In the genomic region with DNA sequence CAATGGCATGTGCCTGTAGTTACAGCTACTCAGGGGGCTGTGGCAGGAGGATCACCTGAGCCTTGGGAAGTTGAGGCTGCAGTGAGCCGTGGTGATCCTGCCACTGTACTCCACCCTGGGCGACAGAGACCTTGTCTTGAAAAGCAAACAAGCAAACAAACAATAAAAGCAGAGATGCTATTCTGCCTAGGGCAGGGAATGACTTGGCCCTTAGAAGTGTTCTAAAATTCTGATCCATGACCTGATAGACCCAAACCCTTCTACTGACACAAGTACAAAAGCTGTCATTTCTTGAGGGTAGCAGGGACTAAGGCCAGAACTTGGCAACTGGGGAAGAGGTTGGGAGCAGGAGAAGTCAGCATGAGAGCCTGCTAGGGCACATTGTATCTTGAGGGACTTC, we compare ENCODE assay signal across 18 cellular contexts. TPM values are rescaled to one million over a fixed set of nuclear protein-coding genes. Genes with fewer than 3 reads are reported as not detected.
DNase-seq lines count a peak whose midpoint lies in the region; ATAC-seq, FAIRE-seq and TF ChIP-seq lines count a peak whose summit lies in the region.
"Had no signal": no experiment of that assay in that cellular context is flagged by ENCODE, and none has a peak within 500 bp of the region (broad histone marks: within the 10 kb centered on the region; RNA-seq: fewer than 3 reads in every experiment).

No MANE protein-coding gene starts in this region.

- peaks cover 61% of the 10 kb centered on the region for H3K4me1 ChIP-seq in GM12878 (ENCODE audit: control insufficient read depth, insufficient read depth, low read length)
- peaks cover 36% of the 10 kb centered on the region for H3K4me1 ChIP-seq in lower lobe of right lung

- H3K4me2 ChIP-seq in GM12878 (ENCODE audit: control insufficient read depth, insufficient read depth), result no peak overlapping the region

- TF ChIP-seq POLR2A in GM12878 (IDR thresholded peaks at IDR 0.05; ENCODE audit: low read depth, low read length), result no peak

- no peak overlapping the region for H3K9ac ChIP-seq in GM12878 (ENCODE audit: control insufficient read depth, insufficient read depth, low read length)
- H3K9ac ChIP-seq: GM23248 had no signal

- no peaks in the 10 kb centered on the region; the same call in none of the 2 replicates for H3K27me3 Mint-ChIP-seq in HFFc6 (ENCODE audit: insufficient read depth)
- H3K27me3 Mint-ChIP-seq in stimulated activated memory B cell treated with anti-CD40 and anti-IgM and Interleukin-4, amounts not matched to agents 10 μg/mL and 1 μg/mL and 100 μg/mL, for 72 hours, result no peaks in the 10 kb centered on the region
- H3K27me3 Mint-ChIP-seq in endothelial cell (ENCODE audit: unreplicated experiment), result peaks cover 3% of the 10 kb centered on the region

- H3K27ac ChIP-seq in GM12878 (ENCODE audit: control insufficient read depth, insufficient read depth), result peak overlapping the region; percentile 64
- H3K27ac ChIP-seq in lower lobe of right lung, result peak overlapping the region; percentile 55
- H3K27ac ChIP-seq in caudate nucleus (ENCODE audit: low read depth, low read length), result no peak overlapping the region
- H3K27ac ChIP-seq: GM23248 had no signal

- TF ChIP-seq CTCF in HFFc6 (IDR thresholded peaks at IDR 0.05) (no peak), GM12878 (IDR thresholded peaks at IDR 0.05 in 2 of 3, conservative IDR thresholded peaks at IDR 0.05 in 1 of 3; ENCODE audit: control insufficient read depth in 2 of 3, extremely low read depth in 1 of 3, insufficient read depth in 1 of 3, low read depth in 3 of 3, low read length in 3 of 3) (no peak), lower lobe of right lung (IDR thresholded peaks at IDR 0.05) (no peak), endothelial cell (IDR thresholded peaks at IDR 0.05; ENCODE audit: unreplicated experiment) (no peak)

- no peak for FAIRE-seq in GM12878 (lab: Jason Lieb, UNC)
- FAIRE-seq: GM12891, H54 had no signal

- H3K4me3 ChIP-seq in GM12878, result no peak overlapping the region
- no peak overlapping the region for H3K4me3 ChIP-seq in lower lobe of right lung
- H3K4me3 ChIP-seq: GM23248 had no signal

- intact Hi-C loops in GM12878 (cut with micrococcal nuclease; ENCODE audit: unreplicated experiment) (loop anchor here (5.0 kb wide), 1 partner anchor 134 kb away; the partner anchor contains the start of gene SMG7), lower lobe of right lung (cut with DNase I) (no loop called here)

- H3K36me3 Mint-ChIP-seq in HFFc6 (ENCODE audit: low read depth) (no peaks in the 10 kb centered on the region), endothelial cell (ENCODE audit: low read depth, unreplicated experiment) (no peaks in the 10 kb centered on the region)
- H3K36me3 Mint-ChIP-seq in stimulated activated memory B cell treated with anti-CD40 and anti-IgM and Interleukin-4, amounts not matched to agents 10 μg/mL and 1 μg/mL and 100 μg/mL, for 72 hours, result no peaks in the 10 kb centered on the region
- H3K36me3 Mint-ChIP-seq: CD4-positive, alpha-beta memory T cell had no signal

- no peak overlapping the region for H2AFZ ChIP-seq in GM12878 (ENCODE audit: control insufficient read depth, low read depth, low read length)
- H2AFZ ChIP-seq: GM23248 had no signal

- H3K4me3 Mint-ChIP-seq in HFFc6, result no peak overlapping the region
- H3K4me3 Mint-ChIP-seq in stimulated activated memory B cell treated with anti-CD40 and anti-IgM and Interleukin-4, amounts not matched to agents 10 μg/mL and 1 μg/mL and 100 μg/mL, for 72 hours, result no peak overlapping the region
- no peak overlapping the region for H3K4me3 Mint-ChIP-seq in endothelial cell (ENCODE audit: unreplicated experiment)
- H3K4me3 Mint-ChIP-seq: CD4-positive, alpha-beta memory T cell had no signal

- H3K27me3 ChIP-seq in GM12878 (replicated peaks in 1 of 2; ENCODE audit: control insufficient read depth in 2 of 2, insufficient read depth in 2 of 2, low read length in 1 of 2) (no peaks in the 10 kb centered on the region), lower lobe of right lung (ENCODE audit: low read depth) (no peaks in the 10 kb centered on the region)

- no peaks in the 10 kb centered on the region for H3K9me3 ChIP-seq in GM12878 (replicated peaks; ENCODE audit: control insufficient read depth, insufficient read depth, low read length)
- H3K9me3 ChIP-seq in lower lobe of right lung, result no peaks in the 10 kb centered on the region

- RAD21 ChIA-PET in GM12878 (lab: Charles Lee; ENCODE audit: unreplicated experiment), result interaction anchor here (1.5 to 8.5 kb wide), 11 partner anchors 12 to 535 kb away, joined by 4 to 188 read pairs (median 9); partner anchors contain the start of gene NCF2

- in situ Hi-C loops in GM12878 (cut with MboI), result no loop called here

- H3K79me2 ChIP-seq in GM12878 (ENCODE audit: control insufficient read depth, insufficient read depth, low read length), result no peaks in the 10 kb centered on the region

- ATAC-seq in GM12878, result no peak
- no peak for ATAC-seq in lower lobe of right lung
- no peak for ATAC-seq in stimulated activated memory B cell treated with anti-CD40 and anti-IgM and Interleukin-4, amounts not matched to agents 10 μg/mL and 1 μg/mL and 100 μg/mL, for 72 hours
- ATAC-seq in HG02798 (IDR thresholded peaks at IDR 0.05; ENCODE audit: poor library complexity, unreplicated experiment), result no peak
- no peak for ATAC-seq in left lobe of liver
- ATAC-seq: HCT116 had no signal

- CTCF ChIA-PET in GM12878 (lab: Yijun Ruan, JAX), result interaction anchor here (0.8 to 9.8 kb wide), 9 partner anchors 9 to 310 kb away, joined by 3 to 152 read pairs (median 8); partner anchors contain the start of gene NCF2

- H3K4me1 Mint-ChIP-seq in HFFc6 (ENCODE audit: low read depth), result peaks cover 80% of the 10 kb centered on the region
- H3K4me1 Mint-ChIP-seq in stimulated activated memory B cell treated with anti-CD40 and anti-IgM and Interleukin-4, amounts not matched to agents 10 μg/mL and 1 μg/mL and 100 μg/mL, for 72 hours, result peaks cover 68% of the 10 kb centered on the region
- peaks cover 6% of the 10 kb centered on the region for H3K4me1 Mint-ChIP-seq in endothelial cell (ENCODE audit: unreplicated experiment)
- H3K4me1 Mint-ChIP-seq: CD4-positive, alpha-beta memory T cell had no signal

- 80% methylated on average over 2 of the region's 2 CpGs for WGBS in GM12878 (ENCODE audit: insufficient coverage, insufficient replicate concordance, low lambda C conversion rate, missing lambda C conversion rate)

- H3K36me3 ChIP-seq in GM12878 (ENCODE audit: control insufficient read depth in 2 of 2, insufficient read depth in 2 of 2, low read length in 1 of 2) (no peaks in the 10 kb centered on the region), lower lobe of right lung (no peaks in the 10 kb centered on the region)

- no peaks in the 10 kb centered on the region for H4K20me1 ChIP-seq in GM12878 (ENCODE audit: control insufficient read depth, insufficient read depth)

- no peak for TF ChIP-seq RAD21 in GM12878 (IDR thresholded peaks at IDR 0.05; ENCODE audit: insufficient read depth, low read depth, low read length)

- DNase-seq in HFFc6 (no peak), GM12878 (ENCODE audit: low read depth, low spot score) (no peak), lower lobe of right lung (no peak), endothelial cell (ENCODE audit: low spot score) (no peak), caudate nucleus (lab: John Stamatoyannopoulos, UW) (no peak), left lobe of liver (ENCODE audit: low spot score) (no peak)
- DNase-seq: ACHN; C1 segment of cervical spinal cord; CD4-positive, alpha-beta memory T cell; DMS79; GM23248 had no signal

- POLR2A ChIA-PET in GM12878 (lab: Charles Lee), result interaction anchor here (0.6 to 9.4 kb wide), 6 partner anchors 14 to 142 kb away, joined by 3 to 199 read pairs (median 7); partner anchors contain the start of genes ARPC5 and NCF2

- H3K9me3 Mint-ChIP-seq in HFFc6 (no peaks in the 10 kb centered on the region), endothelial cell (ENCODE audit: unreplicated experiment) (no peaks in the 10 kb centered on the region)
- H3K9me3 Mint-ChIP-seq in stimulated activated memory B cell treated with anti-CD40 and anti-IgM and Interleukin-4, amounts not matched to agents 10 μg/mL and 1 μg/mL and 100 μg/mL, for 72 hours, result peaks cover 4% of the 10 kb centered on the region
- H3K9me3 Mint-ChIP-seq: CD4-positive, alpha-beta memory T cell had no signal

- no peak for TF ChIP-seq EP300 in GM12878 (IDR thresholded peaks at IDR 0.05; ENCODE audit: borderline replicate concordance in 1 of 2, control insufficient read depth in 1 of 2, low read depth in 2 of 2, low read length in 2 of 2)

- H3K27ac Mint-ChIP-seq in HFFc6, result peak overlapping the region; percentile 64; the same call in 1 of the 2 replicates
- peak overlapping the region; percentile 90 for H3K27ac Mint-ChIP-seq in stimulated activated memory B cell treated with anti-CD40 and anti-IgM and Interleukin-4, amounts not matched to agents 10 μg/mL and 1 μg/mL and 100 μg/mL, for 72 hours
- no peak overlapping the region for H3K27ac Mint-ChIP-seq in endothelial cell (ENCODE audit: unreplicated experiment)
- H3K27ac Mint-ChIP-seq: CD4-positive, alpha-beta memory T cell had no signal

- BruUV-seq in GM12878 (replicated peaks; lab: Mats Ljungman, UMichigan), result no TSS peak

- SMC1A ChIA-PET in GM12878 (lab: Charles Lee; ENCODE audit: uncharacterized antibody, unreplicated experiment), result interaction anchor here (0.6 to 12.6 kb wide), 16 partner anchors 8 to 310 kb away, joined by 3 to 363 read pairs (median 4); partner anchors contain the start of gene NCF2

RNA-seq across cellular contexts. Expression of gene NCF2, which starts 15.6 kb away (rescaled TPM):
- 1 to 10 TPM in 4 of 6 experiments, under 1 TPM in 2; 0.61 to 2.8 (median 1.5) TPM for total RNA-seq in HFFc6 (2021; fragmentation: NEBNext Ultra II Directional; extraction: Animal tissue kit (Norgen Biotek cat#: 25700))
- 173 and 175 TPM in 2 replicates for total RNA-seq in GM12878 (2013; cell fraction: nucleolus; rRNA removed)
- total RNA-seq in GM12878 (2014; rRNA removed) (85.5 and 99.5 TPM in 2 replicates), GM12878 (2014; rRNA removed; fragmentation: Illumina TruSeq; extraction: Trizol) (95.7 and 98.4 TPM in 2 replicates), GM12878 (2021) (68.8 and 71.1 TPM in 2 replicates), lower lobe of right lung (211 TPM), endothelial cell (ENCODE audit: unreplicated experiment) (0.67 TPM), left lobe of liver (2.8 TPM)
- polyA plus RNA-seq in GM12878 (2011; ENCODE audit: low read depth), result 19.4 TPM
- polyA plus RNA-seq in GM12878 (2011; rRNA removed) (256 and 273 TPM in 2 replicates), GM12878 (2014; fragmentation: Illumina TruSeq; extraction: Trizol) (96.9 and 98.4 TPM in 2 replicates), GM12878 (2014; fragmentation: Nextera tagmentation; extraction: Ambion mirVana) (10 to 100 TPM; 31.4 to 61.2 TPM), GM12878 (2014; rRNA removed) (82.0 and 91.3 TPM in 2 replicates), GM12878 (2016; fragmentation: Nextera tagmentation; extraction: Ambion mirVana) (10 to 100 TPM; 43.4 to 49.1 TPM)
- 202 and 240 TPM in 2 replicates for polyA plus RNA-seq in GM12878 (2011; cell fraction: cytosol; rRNA removed)
- 192 and 214 TPM in 2 replicates for polyA plus RNA-seq in GM12878 (2011; cell fraction: nucleus; rRNA removed)
- polyA plus RNA-seq in GM12878 (2012), result 24.9 and 29.9 TPM in 2 replicates
- polyA minus RNA-seq in GM12878 (2011; rRNA and poly(A)+ RNA removed), result 214 and 342 TPM in 2 replicates
- 62.0 and 76.6 TPM in 2 replicates for polyA minus RNA-seq in GM12878 (2011; cell fraction: cytosol; rRNA and poly(A)+ RNA removed)
- 58.5 and 84.8 TPM in 2 replicates for polyA minus RNA-seq in GM12878 (2011; cell fraction: nucleus; rRNA and poly(A)+ RNA removed)
- total RNA-seq: G401, GM23248 had no signal

RNA-seq across cellular contexts. Expression of gene ARPC5, which starts 29.7 kb away (rescaled TPM):
- total RNA-seq in HFFc6 (2021; fragmentation: NEBNext Ultra II Directional; extraction: Animal tissue kit (Norgen Biotek cat#: 25700)), result 100 to 1,000 TPM; 231 to 263 (median 249) TPM
- total RNA-seq in GM12878 (2013; cell fraction: nucleolus; rRNA removed), result 63.2 and 67.3 TPM in 2 replicates
- 306 and 348 TPM in 2 replicates for total RNA-seq in GM12878 (2014; rRNA removed)
- total RNA-seq in GM12878 (2014; rRNA removed; fragmentation: Illumina TruSeq; extraction: Trizol), result 313 and 325 TPM in 2 replicates
- total RNA-seq in GM12878 (2021), result 281 and 291 TPM in 2 replicates
- 98.1 TPM for polyA plus RNA-seq in GM12878 (2011; ENCODE audit: low read depth)
- polyA plus RNA-seq in GM12878 (2011; rRNA removed), result 469 and 611 TPM in 2 replicates
- 138 and 175 TPM in 2 replicates for polyA plus RNA-seq in GM12878 (2011; cell fraction: cytosol; rRNA removed)
- 86.4 and 101 TPM in 2 replicates for polyA plus RNA-seq in GM12878 (2011; cell fraction: nucleus; rRNA removed)
- polyA plus RNA-seq in GM12878 (2012), result 217 and 241 TPM in 2 replicates
- 296 and 313 TPM in 2 replicates for polyA plus RNA-seq in GM12878 (2014; fragmentation: Illumina TruSeq; extraction: Trizol)
- polyA plus RNA-seq in GM12878 (2014; fragmentation: Nextera tagmentation; extraction: Ambion mirVana), result 100 to 1,000 TPM; 246 to 274 TPM
- polyA plus RNA-seq in GM12878 (2014; rRNA removed), result 238 and 284 TPM in 2 replicates
- polyA plus RNA-seq in GM12878 (2016; fragmentation: Nextera tagmentation; extraction: Ambion mirVana), result 100 to 1,000 TPM; 752 to 784 TPM
- 90.1 and 117 TPM in 2 replicates for polyA minus RNA-seq in GM12878 (2011; rRNA and poly(A)+ RNA removed)
- 118 and 126 TPM in 2 replicates for polyA minus RNA-seq in GM12878 (2011; cell fraction: cytosol; rRNA and poly(A)+ RNA removed)
- polyA minus RNA-seq in GM12878 (2011; cell fraction: nucleus; rRNA and poly(A)+ RNA removed), result 47.9 and 94.0 TPM in 2 replicates
- total RNA-seq in lower lobe of right lung, result 191 TPM
- 142 TPM for total RNA-seq in endothelial cell (ENCODE audit: unreplicated experiment)
- total RNA-seq in left lobe of liver, result 27.1 TPM

RNA-seq across cellular contexts. Expression of gene APOBEC4, which starts 47.2 kb away (rescaled TPM):
- total RNA-seq in HFFc6 (2021; fragmentation: NEBNext Ultra II Directional; extraction: Animal tissue kit (Norgen Biotek cat#: 25700)), result not detected
- not detected in 2 replicates for total RNA-seq in GM12878 (2013; cell fraction: nucleolus; rRNA removed)
- total RNA-seq in GM12878 (2014; rRNA removed) (0.06 TPM in 1 of 2 replicates, not detected in the other), GM12878 (2014; rRNA removed; fragmentation: Illumina TruSeq; extraction: Trizol) (not detected in 2 replicates), GM12878 (2021) (not detected in 2 replicates), lower lobe of right lung (3.0 TPM), endothelial cell (ENCODE audit: unreplicated experiment) (not detected), left lobe of liver (not detected)
- polyA plus RNA-seq in GM12878 (2011; ENCODE audit: low read depth), result not detected
- polyA plus RNA-seq in GM12878 (2011; rRNA removed) (0.03 and 0.07 TPM in 2 replicates), GM12878 (2014; fragmentation: Illumina TruSeq; extraction: Trizol) (0.04 and 0.13 TPM in 2 replicates), GM12878 (2014; fragmentation: Nextera tagmentation; extraction: Ambion mirVana) (under 1 TPM in 1 of 2 experiments, not detected in 1; 0.05 TPM), GM12878 (2014; rRNA removed) (not detected in 2 replicates), GM12878 (2016; fragmentation: Nextera tagmentation; extraction: Ambion mirVana) (under 1 TPM in 1 of 2 experiments, not detected in 1; 0.25 TPM)
- polyA plus RNA-seq in GM12878 (2011; cell fraction: cytosol; rRNA removed), result not detected in 2 replicates
- polyA plus RNA-seq in GM12878 (2011; cell fraction: nucleus; rRNA removed), result 0.03 TPM in 1 of 2 replicates, not detected in the other
- 0.04 and 0.09 TPM in 2 replicates for polyA plus RNA-seq in GM12878 (2012)
- not detected in 2 replicates for polyA minus RNA-seq in GM12878 (2011; rRNA and poly(A)+ RNA removed)
- polyA minus RNA-seq in GM12878 (2011; cell fraction: cytosol; rRNA and poly(A)+ RNA removed), result not detected in 2 replicates
- 0.19 and 0.36 TPM in 2 replicates for polyA minus RNA-seq in GM12878 (2011; cell fraction: nucleus; rRNA and poly(A)+ RNA removed)
- total RNA-seq: A172; CD4-positive, alpha-beta memory T cell; G401; GM23248 had no signal
- polyA plus RNA-seq: CD4-positive, alpha-beta memory T cell; GM23248 had no signal

Comparison
In these comparisons a context has a peak if more than half of its experiments do, and no peak if none do; other contexts are left out.
1. RNA of gene NCF2, which starts 15.6 kb away (total RNA-seq): 211 TPM in lower lobe of right lung (single experiment) and 68.8 to 175 TPM in GM12878; 2.8 TPM in left lobe of liver (single experiment), 0.61 to 2.8 TPM in HFFc6 and 0.67 TPM in endothelial cell (single experiment); every median in the first group is over 10 times any median in the second.